ENCODE assay signal across 28 cellular contexts in genomic region chr20:6827472-6827871, GRCh38.
"Had no signal": no experiment of that assay in that cellular context is flagged by ENCODE, and none has a peak within 500 bp of the region (broad histone marks: within the 10 kb centered on the region; RNA-seq: fewer than 3 reads in every experiment).

No MANE protein-coding gene starts in this region.

- H3K4me1 ChIP-seq: neural progenitor cell, parathyroid adenoma, psoas muscle, testis, tibial artery, transverse colon, upper lobe of right lung, uterus had no signal

- H2AFZ ChIP-seq: neural progenitor cell, parathyroid adenoma had no signal

- H3K79me2 ChIP-seq: parathyroid adenoma had no signal

- H3K4me3 ChIP-seq: neural progenitor cell, ovary, psoas muscle, skin epidermis, smooth muscle cell, spleen, suprapubic skin, testis, tibial artery, transverse colon, upper lobe of right lung, uterus had no signal

- DNase-seq: natural killer cell; occipital lobe; ovary; posterior cingulate gyrus; psoas muscle; right cardiac atrium; spleen; stimulated activated CD4-positive, alpha-beta T cell treated with anti-CD3 and anti-CD28 coated beads, Interleukin-12 subunit alpha, Interleukin-12 subunit beta, amount 100 ng/mL, for 4 hours; stimulated activated CD4-positive, alpha-beta T cell treated with anti-CD3 and anti-CD28 coated beads, Interleukin-1b, Interleukin-23, amount 100 ng/mL, for 48 hours; stimulated activated CD4-positive, alpha-beta T cell treated with anti-CD3 and anti-CD28 coated beads, Interleukin-4, amount 100 ng/mL, for 1 hour; stimulated activated CD4-positive, alpha-beta T cell treated with anti-CD3 and anti-CD28 coated beads, Interleukin-4, amount 100 ng/mL, for 4 hours; stimulated activated CD8-positive, alpha-beta memory T cell treated with anti-CD3 and anti-CD28 coated beads, Interleukin-4, amount 100 ng/mL, for 48 hours; stimulated activated naive CD4-positive, alpha-beta T cell; stimulated activated naive CD8-positive, alpha-beta T cell treated with anti-CD3 and anti-CD28 coated beads, Interleukin-15, amount 100 ng/mL, for 72 hours; stimulated activated naive CD8-positive, alpha-beta T cell treated with anti-CD3 and anti-CD28 coated beads, Interleukin-15, Interleukin-2, amounts not matched to agents 100 U/mL and 50 U/mL, for 24 hours; substantia nigra; testis; tibial artery; transverse colon; upper lobe of right lung; uterus had no signal

- H3K27ac ChIP-seq: neural progenitor cell, ovary, parathyroid adenoma, psoas muscle, skin epidermis, spleen, suprapubic skin, testis, tibial artery, transverse colon, upper lobe of right lung, uterus had no signal

- H3K36me3 ChIP-seq: neural progenitor cell, ovary, spleen, suprapubic skin, tibial artery, transverse colon, upper lobe of right lung, uterus had no signal

- ATAC-seq: natural killer cell; psoas muscle; right cardiac atrium; sciatic nerve; stimulated activated memory B cell treated with anti-CD40 and anti-IgM and Interleukin-4, amounts not matched to agents 10 μg/mL and 1 μg/mL and 100 μg/mL, for 72 hours; stimulated activated naive CD8-positive, alpha-beta T cell treated with anti-CD3 and anti-CD28 coated beads, Interleukin-15, amount 100 ng/mL, for 72 hours; stimulated activated naive CD8-positive, alpha-beta T cell treated with anti-CD3 and anti-CD28 coated beads, Interleukin-15, Interleukin-2, amounts not matched to agents 100 U/mL and 50 U/mL, for 24 hours; upper lobe of right lung had no signal

- H3K9me3 ChIP-seq: ovary, psoas muscle, spleen, suprapubic skin, testis, tibial artery, transverse colon, upper lobe of right lung, uterus had no signal

- H3K27me3 ChIP-seq: neural progenitor cell, ovary, spleen, suprapubic skin, testis, transverse colon, upper lobe of right lung, uterus had no signal

- H3K9ac ChIP-seq: neural progenitor cell, parathyroid adenoma had no signal

- H3K4me2 ChIP-seq: neural progenitor cell, smooth muscle cell had no signal
